ENCODE assay signal across 27 cellular contexts in genomic region chr17:20965492-20965891, GRCh38.
"Had no signal": no experiment of that assay in that cellular context is flagged by ENCODE, and none has a peak within 500 bp of the region (broad histone marks: within the 10 kb centered on the region; RNA-seq: fewer than 3 reads in every experiment).

No MANE protein-coding gene starts in this region.

- H3K9me3 Mint-ChIP-seq: activated CD4-positive, alpha-beta memory T cell treated with anti-CD3 and anti-CD28 coated beads for 36 hours; activated CD4-positive, alpha-beta T cell treated with anti-CD3 and anti-CD28 coated beads, Interleukin-2, amount 10 ng/mL, durations not matched to agents 7 days and 5 days; activated naive CD4-positive, alpha-beta T cell treated with anti-CD3 and anti-CD28 coated beads for 36 hours; activated T-helper 17 cell treated with anti-CD3 and anti-CD28 coated beads, Interleukin-2, amount 50 U/mL, for 72 hours had no signal

- DNase-seq: activated CD4-positive, alpha-beta memory T cell treated with anti-CD3 and anti-CD28 coated beads for 36 hours; activated CD4-positive, alpha-beta T cell treated with anti-CD3 and anti-CD28 coated beads, Interleukin-2, amount 10 ng/mL, durations not matched to agents 7 days and 5 days; activated CD8-positive, alpha-beta memory T cell treated with anti-CD3 and anti-CD28 coated beads for 24 hours; activated gamma-delta T cell; activated naive CD4-positive, alpha-beta T cell treated with anti-CD3 and anti-CD28 coated beads for 36 hours; activated T-cell treated with anti-CD3 and anti-CD28 coated beads for 4 hours; activated T-cell treated with anti-CD3 and anti-CD28 coated beads, Interleukin-2, amount 50 U/mL, for 48 hours; cerebellar nuclear complex; Kasumi-1; KBM-7; NCI-H1048; NCI-H1694; NCI-H2029; NCI-H446; NCI-H524; NCI-H82; NK-92 treated with Interleukin-12 subunit alpha and Interleukin-12 subunit beta, amount 100 ng/mL, for 24 hours; OCI-M1; Peyer's patch; Right ventricle myocardium superior; SJCRH30; SK-N-SH; T-helper 1 cell had no signal

- FAIRE-seq: colon had no signal

- H3K4me3 Mint-ChIP-seq: activated CD4-positive, alpha-beta memory T cell treated with anti-CD3 and anti-CD28 coated beads for 36 hours; activated CD4-positive, alpha-beta T cell treated with anti-CD3 and anti-CD28 coated beads, Interleukin-2, amount 10 ng/mL, durations not matched to agents 7 days and 5 days; activated naive CD4-positive, alpha-beta T cell treated with anti-CD3 and anti-CD28 coated beads for 36 hours; activated naive CD8-positive, alpha-beta T cell; activated T-helper 17 cell treated with anti-CD3 and anti-CD28 coated beads, Interleukin-2, amount 50 U/mL, for 72 hours had no signal

- H3K9ac ChIP-seq: SK-N-SH had no signal

- H3K36me3 Mint-ChIP-seq: activated CD4-positive, alpha-beta memory T cell treated with anti-CD3 and anti-CD28 coated beads for 36 hours; activated naive CD8-positive, alpha-beta T cell had no signal

- H3K4me3 ChIP-seq: Peyer's patch, SJCRH30 had no signal

- H3K27ac Mint-ChIP-seq: activated CD4-positive, alpha-beta memory T cell treated with anti-CD3 and anti-CD28 coated beads for 36 hours; activated CD4-positive, alpha-beta T cell treated with anti-CD3 and anti-CD28 coated beads, Interleukin-2, amount 10 ng/mL, durations not matched to agents 7 days and 5 days; activated naive CD4-positive, alpha-beta T cell treated with anti-CD3 and anti-CD28 coated beads for 36 hours; activated naive CD8-positive, alpha-beta T cell; activated T-helper 17 cell treated with anti-CD3 and anti-CD28 coated beads, Interleukin-2, amount 50 U/mL, for 72 hours had no signal

- H3K4me2 ChIP-seq: SK-N-SH had no signal

- H3K36me3 ChIP-seq: Peyer's patch, SJCRH30 had no signal

- H3K4me1 Mint-ChIP-seq: activated CD4-positive, alpha-beta T cell treated with anti-CD3 and anti-CD28 coated beads, Interleukin-2, amount 10 ng/mL, durations not matched to agents 7 days and 5 days had no signal

- H3K27me3 ChIP-seq: Peyer's patch had no signal

- H3K27ac ChIP-seq: Peyer's patch, RWPE1, SJCRH30 had no signal

- H3K4me1 ChIP-seq: Peyer's patch, SJCRH30 had no signal

- H3K9me3 ChIP-seq: Peyer's patch, SK-N-SH had no signal

- ATAC-seq: activated T-helper 17 cell treated with anti-CD3 and anti-CD28 coated beads, Interleukin-2, amount 50 U/mL, for 72 hours had no signal
